Comparison of ENCODE assay signal across 8 cellular contexts in genomic region chr10:98267894-98268693, GRCh38. TPM values are rescaled to one million over a fixed set of nuclear protein-coding genes. Genes with fewer than 3 reads are reported as not detected.
DNase-seq lines count a peak whose midpoint lies in the region; ATAC-seq and TF ChIP-seq lines count a peak whose summit lies in the region.

LOXL4 (minus strand) TSS chr10:98268194; CDS start chr10:98263019, 5,175 bp downstream.

- H3K4me1 ChIP-seq in ectodermal cell (ENCODE audit: control insufficient read depth, insufficient read depth, low read length), result peaks cover 31% of the 10 kb centered on the region
- peaks cover 13% of the 10 kb centered on the region for H3K4me1 ChIP-seq in mesendoderm (ENCODE audit: control insufficient read depth, low read depth, low read length)
- peaks cover 0 to 26% of the 10 kb centered on the region in 2 donors for H3K4me1 ChIP-seq in uterus

- H3K18ac ChIP-seq in mesendoderm (ENCODE audit: low read length), result peak within 1 kb of the TSS; percentile 52

- no peaks in the 10 kb centered on the region for H3K4me1 Mint-ChIP-seq in activated CD4-positive, alpha-beta T cell treated with anti-CD3 and anti-CD28 coated beads, Interleukin-2, amount 10 ng/mL, durations not matched to agents 24 days and 14 days

- no peak within 1 kb of the TSS for H2BK15ac ChIP-seq in mesendoderm (replicated peaks; ENCODE audit: low read depth)

- peaks cover 52% of the 10 kb centered on the region for H3K27me3 Mint-ChIP-seq in activated CD4-positive, alpha-beta T cell treated with anti-CD3 and anti-CD28 coated beads, Interleukin-2, amount 10 ng/mL, durations not matched to agents 24 days and 14 days

- H3K79me1 ChIP-seq in mesendoderm (ENCODE audit: low read length), result no peaks in the 10 kb centered on the region

- H3K4me3 Mint-ChIP-seq in activated CD4-positive, alpha-beta T cell treated with anti-CD3 and anti-CD28 coated beads, Interleukin-2, amount 10 ng/mL, durations not matched to agents 24 days and 14 days, result peak within 1 kb of the TSS; percentile 71

- peak within 1 kb of the TSS; percentile 67 for H3K9ac ChIP-seq in mesendoderm (ENCODE audit: low read length)

- H3K9me3 ChIP-seq in ectodermal cell (ENCODE audit: control insufficient read depth, low read length) (no peaks in the 10 kb centered on the region), uterus (no peaks in the 10 kb centered on the region)

- H3K36me3 ChIP-seq in ectodermal cell (ENCODE audit: control insufficient read depth, insufficient read depth, low read length), result no peaks in the 10 kb centered on the region
- H3K36me3 ChIP-seq in mesendoderm (ENCODE audit: control insufficient read depth, insufficient read depth, low read length), result no peaks in the 10 kb centered on the region
- no peaks in the 10 kb centered on the region for H3K36me3 ChIP-seq in uterus

- DNase-seq in activated CD4-positive, alpha-beta T cell treated with anti-CD3 and anti-CD28 coated beads, Interleukin-2, amount 10 ng/mL, durations not matched to agents 24 days and 14 days, result no peak
- no peak for DNase-seq in activated CD4-positive, alpha-beta T cell treated with anti-CD3 and anti-CD28 coated beads, Interleukin-2, amount 50 U/mL, for 48 hours
- DNase-seq in NOMO-1 treated with DMSO at 0.1 percent for 48 hours (lab: John Stamatoyannopoulos, UW; ENCODE audit: unreplicated experiment), result peak; percentile 16
- no peak for DNase-seq in mesendoderm
- DNase-seq in uterus, result peak; percentile 60 to 62
- no peak for DNase-seq in NCI-H1694 (lab: John Stamatoyannopoulos, UW)

- H3K56ac ChIP-seq in mesendoderm (ENCODE audit: low read length), result peak within 1 kb of the TSS; percentile 72

- H3K27ac ChIP-seq in ectodermal cell (ENCODE audit: insufficient read depth, low read depth, low read length, poor library complexity, severe bottlenecking) (no peak within 1 kb of the TSS), mesendoderm (ENCODE audit: low read depth, low read length) (no peak within 1 kb of the TSS), uterus (peak within 1 kb of the TSS; percentile 94 to 96)

- no peak for ATAC-seq in HG02840 (IDR thresholded peaks at IDR 0.05; ENCODE audit: low FRiP score, unreplicated experiment)

- H3K27me3 ChIP-seq in ectodermal cell (ENCODE audit: control insufficient read depth, insufficient read depth, low read length, poor library complexity, severe bottlenecking) (peaks cover 10% of the 10 kb centered on the region), mesendoderm (ENCODE audit: insufficient read depth, low read length, poor library complexity) (no peaks in the 10 kb centered on the region), uterus (no peaks in the 10 kb centered on the region)

- TF ChIP-seq CTCF in uterus (IDR thresholded peaks at IDR 0.05), result no peak

- peak within 1 kb of the TSS; percentile 7 for H2BK120ac ChIP-seq in mesendoderm (ENCODE audit: low read depth, low read length)

- H4K8ac ChIP-seq in mesendoderm (ENCODE audit: low read depth, low read length), result no peak within 1 kb of the TSS

- no peak within 1 kb of the TSS for H3K27ac Mint-ChIP-seq in activated CD4-positive, alpha-beta T cell treated with anti-CD3 and anti-CD28 coated beads, Interleukin-2, amount 10 ng/mL, durations not matched to agents 24 days and 14 days

- intact Hi-C loops in activated CD4-positive, alpha-beta T cell treated with anti-CD3 and anti-CD28 coated beads, Interleukin-2, amount 10 ng/mL, durations not matched to agents 24 days and 14 days (cut with micrococcal nuclease), result no loop called here
- intact Hi-C loops in uterus (cut with DNase I; ENCODE audit: low total_unique reads), result no loop called here

- H3K23ac ChIP-seq in mesendoderm (ENCODE audit: low read length), result peak within 1 kb of the TSS; percentile 67

- no peaks in the 10 kb centered on the region for H3K79me2 ChIP-seq in mesendoderm (ENCODE audit: control insufficient read depth, insufficient read depth, low read length)

- no peaks in the 10 kb centered on the region for H3K36me3 Mint-ChIP-seq in activated CD4-positive, alpha-beta T cell treated with anti-CD3 and anti-CD28 coated beads, Interleukin-2, amount 10 ng/mL, durations not matched to agents 24 days and 14 days (ENCODE audit: low read depth)

- H3K4ac ChIP-seq in mesendoderm (ENCODE audit: low read depth, low read length), result no peak within 1 kb of the TSS

- no peak within 1 kb of the TSS for H4K5ac ChIP-seq in mesendoderm (ENCODE audit: low read length)

- H3K4me2 ChIP-seq in mesendoderm (ENCODE audit: low read length), result peak within 1 kb of the TSS; percentile 62

- H3K9me3 Mint-ChIP-seq in activated CD4-positive, alpha-beta T cell treated with anti-CD3 and anti-CD28 coated beads, Interleukin-2, amount 10 ng/mL, durations not matched to agents 24 days and 14 days, result no peaks in the 10 kb centered on the region

- H3K4me3 ChIP-seq in ectodermal cell (ENCODE audit: insufficient read depth, low read depth, low read length), result peak within 1 kb of the TSS; percentile 43
- peak within 1 kb of the TSS; percentile 23 for H3K4me3 ChIP-seq in mesendoderm (ENCODE audit: low read length)
- H3K4me3 ChIP-seq in uterus, result peak within 1 kb of the TSS; percentile 47 to 52

- peak; percentile 9 to 39 for TF ChIP-seq POLR2A in uterus (IDR thresholded peaks at IDR 0.05)

- H2BK5ac ChIP-seq in mesendoderm (ENCODE audit: low read length), result no peak within 1 kb of the TSS

- H2AK5ac ChIP-seq in mesendoderm (ENCODE audit: low read length), result no peak within 1 kb of the TSS

- 6 to 7% methylated on average over 66 to 73 of the region's 75 CpGs for WGBS in ectodermal cell, 2 experiments
- WGBS in mesendoderm (ENCODE audit: extremely low coverage, insufficient coverage, low lambda C conversion rate), result no CpG with 5 or more reads among the region's 75 CpGs

RNA-seq across cellular contexts. Expression of gene LOXL4, which starts in this region (rescaled TPM):
- total RNA-seq in activated CD4-positive, alpha-beta T cell treated with anti-CD3 and anti-CD28 coated beads, Interleukin-2, amount 10 ng/mL, durations not matched to agents 24 days and 14 days, result not detected in 2 replicates
- polyA plus RNA-seq in ectodermal cell (2013, experiment 1 of 4), result 1.1 TPM
- 1.2 TPM for polyA plus RNA-seq in ectodermal cell (2013, experiment 2 of 4)
- polyA plus RNA-seq in ectodermal cell (2013, experiment 3 of 4), result 1.1 TPM
- 1.1 TPM for polyA plus RNA-seq in ectodermal cell (2013, experiment 4 of 4)
- polyA plus RNA-seq in mesendoderm (2013, experiment 1 of 2), result 0.67 TPM
- polyA plus RNA-seq in mesendoderm (2013, experiment 2 of 2), result 0.64 TPM
- total RNA-seq in uterus, result 10 to 100 TPM in 3 of 4 donors, 1 to 10 TPM in 1; 8.1 to 16.9 (median 15.1) TPM

Comparison
In these comparisons a context has a peak if more than half of its experiments do, and no peak if none do; other contexts are left out.
1. DNase-seq: peak in NOMO-1 treated with DMSO at 0.1 percent for 48 hours (single experiment) and uterus (2 of 2); none in activated CD4-positive, alpha-beta T cell treated with anti-CD3 and anti-CD28 coated beads, Interleukin-2, amount 10 ng/mL, durations not matched to agents 24 days and 14 days (single experiment), activated CD4-positive, alpha-beta T cell treated with anti-CD3 and anti-CD28 coated beads, Interleukin-2, amount 50 U/mL, for 48 hours (0 of 2), mesendoderm (single experiment) and NCI-H1694 (single experiment).
2. H3K27ac ChIP-seq: peak in uterus (2 of 2); none in ectodermal cell (single experiment) and mesendoderm (single experiment).
3. Peak in every context shown above with its lines, with median percentiles within 50 percentile points of each other: H3K4me3 ChIP-seq.